In the genomic region with DNA sequence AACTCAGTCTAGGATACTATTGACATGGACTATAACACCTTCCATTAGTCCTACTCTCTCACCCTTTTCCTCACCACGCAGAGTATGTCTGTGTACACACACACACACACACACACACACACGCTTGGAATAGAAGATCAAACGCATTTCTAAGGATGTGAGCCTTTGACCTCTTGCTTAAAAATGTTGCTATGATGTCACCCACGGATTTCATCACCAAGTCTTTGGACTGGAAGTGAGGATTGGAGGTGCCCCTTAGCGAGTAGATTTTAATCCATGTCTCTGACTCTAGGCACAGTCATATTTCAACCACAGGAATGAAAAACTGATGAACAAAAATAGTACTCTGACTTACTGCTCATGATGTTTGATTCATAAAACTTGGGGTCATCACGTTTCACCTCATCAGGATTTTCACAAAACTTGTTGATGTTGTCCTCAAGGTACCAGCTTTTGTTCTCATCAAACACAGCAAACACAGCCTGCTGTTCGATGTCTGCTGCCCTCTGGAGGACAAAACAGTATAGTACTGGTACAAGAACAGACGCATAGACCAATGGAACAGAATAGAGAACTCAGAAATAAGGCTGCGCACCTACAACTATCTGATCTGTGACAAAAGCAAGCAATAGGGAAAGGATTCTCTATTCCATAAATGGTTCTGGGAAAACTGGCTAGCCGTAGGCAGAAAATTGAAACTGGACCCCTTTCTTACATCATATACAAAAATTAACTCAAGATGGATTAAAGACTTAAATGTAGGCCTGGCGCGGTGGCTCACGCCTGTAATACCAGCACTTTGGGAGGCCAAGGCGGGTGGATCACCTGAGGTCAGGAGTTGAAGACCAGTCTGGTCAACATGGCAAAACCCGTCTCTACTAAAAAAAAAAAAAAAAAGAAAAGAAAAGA, we compare ENCODE assay signal across 8 cellular contexts. TPM values are rescaled to one million over a fixed set of nuclear protein-coding genes. Genes with fewer than 3 reads are reported as not detected.
DNase-seq lines count a peak whose midpoint lies in the region; ATAC-seq and TF ChIP-seq lines count a peak whose summit lies in the region.

No MANE protein-coding gene starts in this region.

- peak; percentile 77 for TF ChIP-seq CTCF in CD14-positive monocyte (IDR thresholded peaks at IDR 0.05)
- peak; percentile 83 for TF ChIP-seq CTCF in Panc1 (IDR thresholded peaks at IDR 0.05)

- H3K4me1 Mint-ChIP-seq in CD14-positive monocyte, result no peaks in the 10 kb centered on the region

- H3K27ac Mint-ChIP-seq in CD14-positive monocyte, result no peak overlapping the region
- H3K27ac Mint-ChIP-seq in activated naive CD4-positive, alpha-beta T cell treated with anti-CD3 and anti-CD28 coated beads, Interleukin-2, amount 50 U/mL, for 72 hours, result peak overlapping the region in 1 of 2 donors; percentile 52

- H3K27me3 ChIP-seq in Panc1 (ENCODE audit: control insufficient read depth, insufficient read depth, low read length), result peaks cover 3% of the 10 kb centered on the region; the same call in 1 of the 2 replicates

- POLR2A ChIA-PET in Panc1 (lab: Charles Lee), result no interaction called here

- no peak overlapping the region for H3K27ac ChIP-seq in Panc1 (ENCODE audit: low read length)

- peaks cover 64 to 65% of the 10 kb centered on the region in 2 donors for H3K36me3 Mint-ChIP-seq in CD14-positive monocyte
- H3K36me3 Mint-ChIP-seq in activated naive CD4-positive, alpha-beta T cell treated with anti-CD3 and anti-CD28 coated beads, Interleukin-2, amount 50 U/mL, for 72 hours, result peaks cover 30 to 55% of the 10 kb centered on the region in 2 donors

- DNase-seq in CD14-positive monocyte (ENCODE audit: low spot score) (peak; percentile 52), Panc1 (ENCODE audit: low read depth, low spot score) (peak; percentile 50), Right ventricle myocardium superior (no peak), posterior cingulate gyrus (peak in 8 of 10 donors; percentile 24 to 84 (median 60))
- DNase-seq in Jurkat, Clone E6-1 (ENCODE audit: low read depth, low spot score), result peak; percentile 76
- peak in 1 of 2 donors; percentile 51 for DNase-seq in activated naive CD4-positive, alpha-beta T cell treated with anti-CD3 and anti-CD28 coated beads, Interleukin-2, amount 50 U/mL, for 72 hours (ENCODE audit: low spot score in 2 of 2)

- H3K9me3 Mint-ChIP-seq in CD14-positive monocyte, result no peaks in the 10 kb centered on the region
- no peaks in the 10 kb centered on the region for H3K9me3 Mint-ChIP-seq in activated naive CD4-positive, alpha-beta T cell treated with anti-CD3 and anti-CD28 coated beads, Interleukin-2, amount 50 U/mL, for 72 hours

- H3K36me3 ChIP-seq in Panc1 (ENCODE audit: control insufficient read depth, insufficient read depth, low read length), result no peaks in the 10 kb centered on the region

- in situ Hi-C loops in Panc1 (cut with HindIII; ENCODE audit: low pct_unique_long_range_greater_than_20kb, low sequenced_read_pairs), result no loop called here

- H3K27me3 Mint-ChIP-seq in CD14-positive monocyte (ENCODE audit: low read depth in 3 of 3), result no peaks in the 10 kb centered on the region

- no peak overlapping the region for H3K4me3 ChIP-seq in Jurkat, Clone E6-1 (ENCODE audit: low read length)
- no peak overlapping the region for H3K4me3 ChIP-seq in Panc1 (ENCODE audit: low read depth in 2 of 2, low read length in 2 of 2)

- H3K4me1 ChIP-seq in Panc1 (ENCODE audit: control insufficient read depth, insufficient read depth, low read length), result no peaks in the 10 kb centered on the region

- BruUV-seq in Panc1 (replicated peaks; lab: Mats Ljungman, UMichigan), result no TSS peak

- intact Hi-C loops in CD14-positive monocyte (cut with micrococcal nuclease) (loop anchor here (5.0 to 10.0 kb wide), 3 partner anchors 79 to 944 kb away; no protein-coding TSS in a partner anchor), Panc1 (cut with micrococcal nuclease; ENCODE audit: unreplicated experiment) (loop anchor here (1.0 kb wide), 2 partner anchors 80 to 943 kb away; no protein-coding TSS in a partner anchor), Right ventricle myocardium superior (cut with DNase I) (loop anchor here (5.0 kb wide), 2 partner anchors 79 to 166 kb away; partner anchors contain the start of gene SELL), posterior cingulate gyrus (cut with DNase I) (loop anchor here (1.0 to 10.0 kb wide), 3 partner anchors 80 to 1202 kb away; no protein-coding TSS in a partner anchor)

- no peaks in the 10 kb centered on the region for H3K9me3 ChIP-seq in Panc1 (ENCODE audit: control insufficient read depth, insufficient read depth, low read depth, low read length)

- ATAC-seq in GM19025 (IDR thresholded peaks at IDR 0.05; ENCODE audit: low read depth, unreplicated experiment) (peak; percentile 66), Panc1 (peak; percentile 92), Right ventricle myocardium superior (ENCODE audit: poor library complexity) (peak; percentile 83), GM18861 (IDR thresholded peaks at IDR 0.05; ENCODE audit: unreplicated experiment) (no peak)
- peak; percentile 66 to 77 for ATAC-seq in activated naive CD4-positive, alpha-beta T cell treated with anti-CD3 and anti-CD28 coated beads, Interleukin-2, amount 50 U/mL, for 72 hours

- CTCF ChIA-PET in Panc1 (lab: Charles Lee), result no interaction called here

- H3K4me3 Mint-ChIP-seq in CD14-positive monocyte, result no peak overlapping the region

RNA-seq across cellular contexts. Expression of gene F5, which starts 39.9 kb away (rescaled TPM):
- polyA plus RNA-seq in CD14-positive monocyte, result 10 to 100 TPM in 1 of 2 donors, 1 to 10 TPM in 1; 6.5 to 14.5 TPM
- not detected for polyA plus RNA-seq in Jurkat, Clone E6-1 (2012; ENCODE audit: insufficient read depth, insufficient read length)
- total RNA-seq in Panc1 (2021; ENCODE audit: unreplicated experiment) (0.08 TPM), Right ventricle myocardium superior (21.2 TPM)
- not detected for polyA plus RNA-seq in Panc1 (2012; ENCODE audit: insufficient read length)
- total RNA-seq in activated naive CD4-positive, alpha-beta T cell treated with anti-CD3 and anti-CD28 coated beads, Interleukin-2, amount 50 U/mL, for 72 hours, result 10 to 100 TPM; 90.3 to 93.5 TPM

Comparison
In these comparisons a context has a peak if more than half of its experiments do, and no peak if none do; other contexts are left out.
1. RNA of gene F5, which starts 39.9 kb away (total RNA-seq): 90.3 to 93.5 TPM in activated naive CD4-positive, alpha-beta T cell treated with anti-CD3 and anti-CD28 coated beads, Interleukin-2, amount 50 U/mL, for 72 hours and 21.2 TPM in Right ventricle myocardium superior (single experiment); 0.08 TPM in Panc1 (single experiment); every median in the first group is over 10 times any median in the second.